1 cellular context compared by ENCODE assay signal in the genomic region with DNA sequence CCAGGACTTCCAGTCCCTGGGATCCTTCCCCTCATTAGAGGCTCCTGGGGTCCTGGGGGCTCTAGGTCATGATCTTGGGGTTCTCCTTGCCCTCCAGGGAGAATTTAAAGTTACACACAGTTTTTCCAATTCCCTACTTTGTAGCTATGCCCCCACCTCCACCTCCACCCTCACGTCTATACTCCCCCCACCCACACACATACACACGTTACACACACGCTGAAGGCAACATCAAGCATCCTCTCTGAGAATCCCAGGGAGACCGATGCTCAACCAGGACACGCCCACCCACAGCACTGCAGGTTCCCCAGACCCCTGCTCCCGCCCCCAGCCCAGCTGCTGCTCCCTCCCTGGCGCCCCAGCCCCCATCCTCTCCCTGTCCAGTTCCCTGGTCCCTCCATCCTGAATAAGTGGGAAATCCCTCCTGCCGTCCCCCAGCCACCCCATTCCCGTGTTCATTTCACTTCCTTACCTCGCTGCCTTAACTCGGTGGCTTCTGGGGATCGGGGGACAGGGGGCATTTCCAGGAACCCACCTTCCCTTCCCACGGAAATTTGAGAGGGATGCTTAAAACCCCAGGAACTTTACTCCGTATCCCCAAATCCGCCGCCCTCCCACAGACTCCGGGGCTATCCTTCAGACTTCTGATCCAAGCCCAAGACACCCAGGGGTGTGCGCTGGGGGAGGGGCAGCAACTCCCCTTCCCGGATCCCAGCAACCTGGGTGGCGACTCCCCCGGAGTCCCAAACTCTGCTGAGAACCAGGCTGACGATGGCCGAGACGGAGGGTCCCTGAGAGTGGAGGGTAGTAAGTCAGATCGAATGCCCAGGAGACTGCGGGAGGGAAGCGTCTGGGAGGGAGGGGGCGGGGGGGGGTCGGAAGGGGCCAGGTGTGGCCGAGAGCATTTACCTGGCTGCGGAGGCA.
TF ChIP-seq lines count a peak whose summit lies in the region.

No MANE protein-coding gene starts in this region.

TF ChIP-seq in IMR-90, 13 proteins besides CTCF, POLR2A, EP300 and RAD21 (continued from another document):
- TF ChIP-seq MAZ (IDR thresholded peaks at IDR 0.05; ENCODE audit: borderline replicate concordance, low read depth, low read length), result no peak; the same call in 1 of the 2 replicates
- no peak for TF ChIP-seq RFX5 (IDR thresholded peaks at IDR 0.05; ENCODE audit: low read depth, low read length)
